7 cellular contexts compared by ENCODE assay signal in the genomic region with DNA sequence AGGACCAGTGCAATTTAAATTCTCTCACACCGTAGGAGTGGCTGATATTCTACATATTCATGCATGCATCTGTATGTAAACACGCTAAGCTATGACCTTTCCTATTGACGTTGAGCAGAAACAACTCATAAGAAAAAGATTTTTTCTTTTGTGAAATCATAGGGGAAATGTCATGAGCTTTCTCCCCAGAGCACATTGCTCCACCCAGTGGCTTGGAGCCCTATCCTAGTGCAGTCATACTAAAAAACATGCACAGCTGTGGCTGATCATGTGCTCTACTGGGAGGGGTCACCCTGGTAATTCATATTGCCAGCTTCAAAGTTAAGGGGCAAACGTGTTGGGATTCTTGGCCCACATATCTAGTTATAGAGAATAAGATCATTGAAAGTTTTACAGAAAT. TPM values are rescaled to one million over a fixed set of nuclear protein-coding genes. Genes with fewer than 3 reads are reported as not detected.
DNase-seq lines count a peak whose midpoint lies in the region; ATAC-seq and TF ChIP-seq lines count a peak whose summit lies in the region.

No MANE protein-coding gene starts in this region.

- H3K27ac Mint-ChIP-seq in HFFc6: peak overlapping the region; percentile 44
- peak overlapping the region; percentile 55 for H3K27ac Mint-ChIP-seq in T-helper 1 cell treated with Interleukin-12 subunit alpha and Interleukin-12 subunit beta and Interleukin-4 antibody, amounts not matched to agents 30 μg/mL and 1 μg/mL, for 36 hours

- no peak overlapping the region for H3K9ac ChIP-seq in stomach smooth muscle (ENCODE audit: low read length in 2 of 2)

- TF ChIP-seq CTCF in HFFc6 (IDR thresholded peaks at IDR 0.05): no peak

- H3K27me3 Mint-ChIP-seq in HFFc6 (ENCODE audit: insufficient read depth): no peaks in the 10 kb centered on the region
- H3K27me3 Mint-ChIP-seq in T-helper 1 cell treated with Interleukin-12 subunit alpha and Interleukin-12 subunit beta and Interleukin-4 antibody, amounts not matched to agents 30 μg/mL and 1 μg/mL, for 36 hours (ENCODE audit: low read depth): no peaks in the 10 kb centered on the region

- DNase-seq in HFFc6: no peak
- DNase-seq in Right ventricle myocardium superior: peak; percentile 73
- DNase-seq in D341Med (ENCODE audit: low spot score): no peak
- DNase-seq in NCI-H128 (lab: John Stamatoyannopoulos, UW; ENCODE audit: unreplicated experiment): no peak
- DNase-seq in HuH-7.5 (ENCODE audit: low spot score): no peak

- no peak overlapping the region for H3K4me3 Mint-ChIP-seq in HFFc6
- H3K4me3 Mint-ChIP-seq in T-helper 1 cell treated with Interleukin-12 subunit alpha and Interleukin-12 subunit beta and Interleukin-4 antibody, amounts not matched to agents 30 μg/mL and 1 μg/mL, for 36 hours: no peak overlapping the region

- peak; percentile 48 for ATAC-seq in Right ventricle myocardium superior (ENCODE audit: poor library complexity)

- no peaks in the 10 kb centered on the region for H3K27me3 ChIP-seq in stomach smooth muscle (ENCODE audit: control insufficient read depth in 1 of 2, insufficient read depth in 2 of 2, low read length in 2 of 2)

- peaks cover 10% of the 10 kb centered on the region for H3K36me3 Mint-ChIP-seq in HFFc6 (ENCODE audit: low read depth)
- H3K36me3 Mint-ChIP-seq in T-helper 1 cell treated with Interleukin-12 subunit alpha and Interleukin-12 subunit beta and Interleukin-4 antibody, amounts not matched to agents 30 μg/mL and 1 μg/mL, for 36 hours (ENCODE audit: low read depth): peaks cover 14% of the 10 kb centered on the region

- peaks cover 4% of the 10 kb centered on the region for H3K9me3 Mint-ChIP-seq in HFFc6
- no peaks in the 10 kb centered on the region for H3K9me3 Mint-ChIP-seq in T-helper 1 cell treated with Interleukin-12 subunit alpha and Interleukin-12 subunit beta and Interleukin-4 antibody, amounts not matched to agents 30 μg/mL and 1 μg/mL, for 36 hours

- no peaks in the 10 kb centered on the region for H3K36me3 ChIP-seq in stomach smooth muscle (ENCODE audit: control insufficient read depth in 2 of 2, insufficient read depth in 2 of 2, low read length in 2 of 2)

- intact Hi-C loops in Right ventricle myocardium superior (cut with DNase I): no loop called here

- H3K4me1 ChIP-seq in stomach smooth muscle (ENCODE audit: control insufficient read depth, insufficient read depth, low read length): peaks cover 19% of the 10 kb centered on the region

- H3K9me3 ChIP-seq in stomach smooth muscle (ENCODE audit: control insufficient read depth in 2 of 2, low read length in 2 of 2): no peaks in the 10 kb centered on the region

- peaks cover 46% of the 10 kb centered on the region for H3K4me1 Mint-ChIP-seq in HFFc6 (ENCODE audit: low read depth)
- H3K4me1 Mint-ChIP-seq in T-helper 1 cell treated with Interleukin-12 subunit alpha and Interleukin-12 subunit beta and Interleukin-4 antibody, amounts not matched to agents 30 μg/mL and 1 μg/mL, for 36 hours (ENCODE audit: low read depth): peaks cover 55% of the 10 kb centered on the region

- H3K4me3 ChIP-seq in stomach smooth muscle (ENCODE audit: low read length in 2 of 2): no peak overlapping the region

- H3K27ac ChIP-seq in stomach smooth muscle (ENCODE audit: low read length): peak overlapping the region; percentile 2

RNA-seq across cellular contexts. Expression of a gene that starts 1.8 kb away (rescaled TPM):
- 10 to 100 TPM; 31.8 to 42.1 (median 38.3) TPM for total RNA-seq in HFFc6 (2021; fragmentation: NEBNext Ultra II Directional; extraction: Animal tissue kit (Norgen Biotek cat#: 25700))
- total RNA-seq in Right ventricle myocardium superior: 12.5 TPM

RNA-seq across cellular contexts. Expression of a gene that starts 9.3 kb away (rescaled TPM):
- 10 to 100 TPM in 5 of 6 experiments, 1 to 10 TPM in 1; 8.8 to 14.3 (median 12.7) TPM for total RNA-seq in HFFc6 (2021; fragmentation: NEBNext Ultra II Directional; extraction: Animal tissue kit (Norgen Biotek cat#: 25700))
- total RNA-seq in Right ventricle myocardium superior: 6.1 TPM
